In genomic region chr6:9186148-9186547, GRCh38 we compare ENCODE assay signal across 21 cellular contexts.
"Had no signal": no experiment of that assay in that cellular context is flagged by ENCODE, and none has a peak within 500 bp of the region (broad histone marks: within the 10 kb centered on the region; RNA-seq: fewer than 3 reads in every experiment).

No MANE protein-coding gene starts in this region.

- H3K9me3 Mint-ChIP-seq: nephron had no signal

- H3K27ac Mint-ChIP-seq: endodermal cell, nephron, progenitor cell of endocrine pancreas had no signal

- H3K27ac ChIP-seq: heart left ventricle, pancreas, stomach, thoracic aorta had no signal

- DNase-seq: effector CD4-positive, alpha-beta T cell; endodermal cell; heart left ventricle; hippocampal formation; left colon; left ventricle myocardium superior; mesenchymal stem cell; midbrain; occipital lobe; pancreas; right cardiac atrium; small intestine; stimulated activated CD4-positive, alpha-beta T cell treated with anti-CD3 and anti-CD28 coated beads, Interleukin-12 subunit alpha, Interleukin-12 subunit beta, amount 100 ng/mL, for 4 hours; stimulated activated naive CD4-positive, alpha-beta T cell; stomach; substantia nigra; trophoblast cell had no signal

- H3K4me1 Mint-ChIP-seq: endodermal cell, nephron had no signal

- ATAC-seq: heart left ventricle, left colon, left ventricle myocardium superior, pancreas, right cardiac atrium had no signal

- H3K4me3 Mint-ChIP-seq: endodermal cell, nephron had no signal

- H3K27me3 ChIP-seq: heart left ventricle, pancreas, stomach had no signal

- H3K4me3 ChIP-seq: heart left ventricle, lung, pancreas, stomach, thoracic aorta had no signal

- H3K27me3 Mint-ChIP-seq: progenitor cell of endocrine pancreas had no signal
